In the genomic region with DNA sequence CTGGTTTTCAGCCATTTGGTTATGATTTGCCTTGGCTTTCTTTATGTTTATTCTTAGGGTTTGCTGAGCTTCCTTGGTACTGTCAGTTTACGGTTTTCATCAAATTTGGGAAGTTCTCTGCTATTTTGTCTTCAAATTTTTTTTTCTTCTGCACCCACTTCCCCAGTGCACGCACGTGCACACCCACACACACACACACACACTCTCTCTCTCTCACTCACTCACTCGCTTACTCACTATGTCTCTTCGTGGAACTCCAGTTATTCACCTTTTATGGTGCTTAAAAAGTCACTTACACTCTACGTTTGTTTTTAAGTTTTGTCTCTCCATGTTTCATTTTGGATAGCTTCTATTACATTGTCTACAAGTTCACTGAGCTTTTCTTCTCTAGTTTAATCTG, we compare ENCODE assay signal across 1 cellular context.
TF ChIP-seq lines count a peak whose summit lies in the region.

No MANE protein-coding gene starts in this region.

TF ChIP-seq in K562, 482 proteins besides CTCF, POLR2A, EP300 and RAD21 (continued from another document and continues in another):
- no peak for TF ChIP-seq PATZ1 (CRISPR knock-in tag; IDR thresholded peaks at IDR 0.05; ENCODE audit: borderline replicate concordance)
- no peak for TF ChIP-seq TCF7 (IDR thresholded peaks at IDR 0.05; ENCODE audit: borderline replicate concordance)
- TF ChIP-seq SNAPC5 (CRISPR knock-in tag; IDR thresholded peaks at IDR 0.05): no peak
- no peak for TF ChIP-seq TFAM (CRISPR knock-in tag; conservative IDR thresholded peaks at IDR 0.05)
- TF ChIP-seq TCF3 (CRISPR knock-in tag; IDR thresholded peaks at IDR 0.05): no peak
- TF ChIP-seq RAD51 (IDR thresholded peaks at IDR 0.05; ENCODE audit: borderline replicate concordance, low read depth): no peak
- no peak for TF ChIP-seq CHAMP1 (IDR thresholded peaks at IDR 0.05)
- no peak for TF ChIP-seq ZNF316 (IDR thresholded peaks at IDR 0.05)
- no peak for TF ChIP-seq CBX2 (IDR thresholded peaks at IDR 0.05; ENCODE audit: insufficient read depth, low read length, poor library complexity, severe bottlenecking)
- no peak for TF ChIP-seq ADNP (tag; IDR thresholded peaks at IDR 0.05)
- TF ChIP-seq ZBTB7A (IDR thresholded peaks at IDR 0.05; ENCODE audit: borderline replicate concordance, control insufficient read depth, low read depth, low read length): no peak
- peak; percentile 38; the same call in 1 of the 2 replicates for TF ChIP-seq ARID1B (IDR thresholded peaks at IDR 0.05)
- TF ChIP-seq RUNX1 (IDR thresholded peaks at IDR 0.05; ENCODE audit: low read depth): no peak
- no peak for TF ChIP-seq MCM3 (IDR thresholded peaks at IDR 0.05)
- TF ChIP-seq PRDM10 (IDR thresholded peaks at IDR 0.05; ENCODE audit: partially characterized antibody): no peak
- no peak for TF ChIP-seq HNRNPH1 (optimal IDR thresholded peaks at IDR 0.05; ENCODE audit: low read depth, low read length)
- TF ChIP-seq, protein P1, sequence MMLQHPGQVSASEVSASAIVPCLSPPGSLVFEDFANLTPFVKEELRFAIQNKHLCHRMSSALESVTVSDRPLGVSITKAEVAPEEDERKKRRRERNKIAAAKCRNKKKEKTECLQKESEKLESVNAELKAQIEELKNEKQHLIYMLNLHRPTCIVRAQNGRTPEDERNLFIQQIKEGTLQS (IDR thresholded peaks at IDR 0.05): no peak
- TF ChIP-seq, protein P1 (CRISPR knock-in tag; conservative IDR thresholded peaks at IDR 0.05): no peak
- no peak for TF ChIP-seq ZNF785 (CRISPR knock-in tag; IDR thresholded peaks at IDR 0.05)
- no peak for TF ChIP-seq ZNF449 (CRISPR knock-in tag; IDR thresholded peaks at IDR 0.05)
- TF ChIP-seq KLF10 (CRISPR knock-in tag; IDR thresholded peaks at IDR 0.05): no peak
- TF ChIP-seq NFE2L1 (tag; IDR thresholded peaks at IDR 0.05; ENCODE audit: borderline replicate concordance, low read depth): no peak
- TF ChIP-seq POLR3A (IDR thresholded peaks at IDR 0.05; ENCODE audit: borderline replicate concordance, extremely low read depth, insufficient read depth, insufficient read length): no peak
- TF ChIP-seq PCBP2 (IDR thresholded peaks at IDR 0.05; ENCODE audit: low read depth, low read length, poor library complexity, severe bottlenecking): no peak
- TF ChIP-seq ARNT (IDR thresholded peaks at IDR 0.05): no peak
- TF ChIP-seq, protein P2, sequence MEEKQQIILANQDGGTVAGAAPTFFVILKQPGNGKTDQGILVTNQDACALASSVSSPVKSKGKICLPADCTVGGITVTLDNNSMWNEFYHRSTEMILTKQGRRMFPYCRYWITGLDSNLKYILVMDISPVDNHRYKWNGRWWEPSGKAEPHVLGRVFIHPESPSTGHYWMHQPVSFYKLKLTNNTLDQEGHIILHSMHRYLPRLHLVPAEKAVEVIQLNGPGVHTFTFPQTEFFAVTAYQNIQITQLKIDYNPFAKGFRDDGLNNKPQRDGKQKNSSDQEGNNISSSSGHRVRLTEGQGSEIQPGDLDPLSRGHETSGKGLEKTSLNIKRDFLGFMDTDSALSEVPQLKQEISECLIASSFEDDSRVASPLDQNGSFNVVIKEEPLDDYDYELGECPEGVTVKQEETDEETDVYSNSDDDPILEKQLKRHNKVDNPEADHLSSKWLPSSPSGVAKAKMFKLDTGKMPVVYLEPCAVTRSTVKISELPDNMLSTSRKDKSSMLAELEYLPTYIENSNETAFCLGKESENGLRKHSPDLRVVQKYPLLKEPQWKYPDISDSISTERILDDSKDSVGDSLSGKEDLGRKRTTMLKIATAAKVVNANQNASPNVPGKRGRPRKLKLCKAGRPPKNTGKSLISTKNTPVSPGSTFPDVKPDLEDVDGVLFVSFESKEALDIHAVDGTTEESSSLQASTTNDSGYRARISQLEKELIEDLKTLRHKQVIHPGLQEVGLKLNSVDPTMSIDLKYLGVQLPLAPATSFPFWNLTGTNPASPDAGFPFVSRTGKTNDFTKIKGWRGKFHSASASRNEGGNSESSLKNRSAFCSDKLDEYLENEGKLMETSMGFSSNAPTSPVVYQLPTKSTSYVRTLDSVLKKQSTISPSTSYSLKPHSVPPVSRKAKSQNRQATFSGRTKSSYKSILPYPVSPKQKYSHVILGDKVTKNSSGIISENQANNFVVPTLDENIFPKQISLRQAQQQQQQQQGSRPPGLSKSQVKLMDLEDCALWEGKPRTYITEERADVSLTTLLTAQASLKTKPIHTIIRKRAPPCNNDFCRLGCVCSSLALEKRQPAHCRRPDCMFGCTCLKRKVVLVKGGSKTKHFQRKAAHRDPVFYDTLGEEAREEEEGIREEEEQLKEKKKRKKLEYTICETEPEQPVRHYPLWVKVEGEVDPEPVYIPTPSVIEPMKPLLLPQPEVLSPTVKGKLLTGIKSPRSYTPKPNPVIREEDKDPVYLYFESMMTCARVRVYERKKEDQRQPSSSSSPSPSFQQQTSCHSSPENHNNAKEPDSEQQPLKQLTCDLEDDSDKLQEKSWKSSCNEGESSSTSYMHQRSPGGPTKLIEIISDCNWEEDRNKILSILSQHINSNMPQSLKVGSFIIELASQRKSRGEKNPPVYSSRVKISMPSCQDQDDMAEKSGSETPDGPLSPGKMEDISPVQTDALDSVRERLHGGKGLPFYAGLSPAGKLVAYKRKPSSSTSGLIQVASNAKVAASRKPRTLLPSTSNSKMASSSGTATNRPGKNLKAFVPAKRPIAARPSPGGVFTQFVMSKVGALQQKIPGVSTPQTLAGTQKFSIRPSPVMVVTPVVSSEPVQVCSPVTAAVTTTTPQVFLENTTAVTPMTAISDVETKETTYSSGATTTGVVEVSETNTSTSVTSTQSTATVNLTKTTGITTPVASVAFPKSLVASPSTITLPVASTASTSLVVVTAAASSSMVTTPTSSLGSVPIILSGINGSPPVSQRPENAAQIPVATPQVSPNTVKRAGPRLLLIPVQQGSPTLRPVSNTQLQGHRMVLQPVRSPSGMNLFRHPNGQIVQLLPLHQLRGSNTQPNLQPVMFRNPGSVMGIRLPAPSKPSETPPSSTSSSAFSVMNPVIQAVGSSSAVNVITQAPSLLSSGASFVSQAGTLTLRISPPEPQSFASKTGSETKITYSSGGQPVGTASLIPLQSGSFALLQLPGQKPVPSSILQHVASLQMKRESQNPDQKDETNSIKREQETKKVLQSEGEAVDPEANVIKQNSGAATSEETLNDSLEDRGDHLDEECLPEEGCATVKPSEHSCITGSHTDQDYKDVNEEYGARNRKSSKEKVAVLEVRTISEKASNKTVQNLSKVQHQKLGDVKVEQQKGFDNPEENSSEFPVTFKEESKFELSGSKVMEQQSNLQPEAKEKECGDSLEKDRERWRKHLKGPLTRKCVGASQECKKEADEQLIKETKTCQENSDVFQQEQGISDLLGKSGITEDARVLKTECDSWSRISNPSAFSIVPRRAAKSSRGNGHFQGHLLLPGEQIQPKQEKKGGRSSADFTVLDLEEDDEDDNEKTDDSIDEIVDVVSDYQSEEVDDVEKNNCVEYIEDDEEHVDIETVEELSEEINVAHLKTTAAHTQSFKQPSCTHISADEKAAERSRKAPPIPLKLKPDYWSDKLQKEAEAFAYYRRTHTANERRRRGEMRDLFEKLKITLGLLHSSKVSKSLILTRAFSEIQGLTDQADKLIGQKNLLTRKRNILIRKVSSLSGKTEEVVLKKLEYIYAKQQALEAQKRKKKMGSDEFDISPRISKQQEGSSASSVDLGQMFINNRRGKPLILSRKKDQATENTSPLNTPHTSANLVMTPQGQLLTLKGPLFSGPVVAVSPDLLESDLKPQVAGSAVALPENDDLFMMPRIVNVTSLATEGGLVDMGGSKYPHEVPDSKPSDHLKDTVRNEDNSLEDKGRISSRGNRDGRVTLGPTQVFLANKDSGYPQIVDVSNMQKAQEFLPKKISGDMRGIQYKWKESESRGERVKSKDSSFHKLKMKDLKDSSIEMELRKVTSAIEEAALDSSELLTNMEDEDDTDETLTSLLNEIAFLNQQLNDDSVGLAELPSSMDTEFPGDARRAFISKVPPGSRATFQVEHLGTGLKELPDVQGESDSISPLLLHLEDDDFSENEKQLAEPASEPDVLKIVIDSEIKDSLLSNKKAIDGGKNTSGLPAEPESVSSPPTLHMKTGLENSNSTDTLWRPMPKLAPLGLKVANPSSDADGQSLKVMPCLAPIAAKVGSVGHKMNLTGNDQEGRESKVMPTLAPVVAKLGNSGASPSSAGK (IDR thresholded peaks at IDR 0.05): peak; percentile 61
- no peak for TF ChIP-seq DNMT1 (IDR thresholded peaks at IDR 0.05)
- TF ChIP-seq DMBX1 (CRISPR knock-in tag; IDR thresholded peaks at IDR 0.05; ENCODE audit: borderline replicate concordance): no peak
- no peak for TF ChIP-seq THAP7 (CRISPR knock-in tag; IDR thresholded peaks at IDR 0.05)
- TF ChIP-seq NR3C1 (CRISPR knock-in tag; IDR thresholded peaks at IDR 0.05): no peak
- no peak for TF ChIP-seq ZNF76 (CRISPR knock-in tag; IDR thresholded peaks at IDR 0.05; ENCODE audit: borderline replicate concordance)
